ENCODE assay signal across 8 cellular contexts in genomic region chr3:62876064-62876463, GRCh38. TPM values are rescaled to one million over a fixed set of nuclear protein-coding genes. Genes with fewer than 3 reads are reported as not detected.
DNase-seq lines count a peak whose midpoint lies in the region; ATAC-seq and TF ChIP-seq lines count a peak whose summit lies in the region.

No MANE protein-coding gene starts in this region.

- H3K4me1 ChIP-seq in hepatocyte (ENCODE audit: insufficient read depth) = no peaks in the 10 kb centered on the region

- H3K9me2 ChIP-seq in hepatocyte (replicated peaks; ENCODE audit: insufficient read depth) = no peaks in the 10 kb centered on the region

- peaks cover 57% of the 10 kb centered on the region for H3K27me3 ChIP-seq in hepatocyte

- DNase-seq in 8988T (peak; percentile 23), HEK293T (ENCODE audit: extremely low spot score) (peak; percentile 53), UCSD-AML1 (lab: John Stamatoyannopoulos, UW; ENCODE audit: unreplicated experiment) (peak; percentile 9), hepatocyte (ENCODE audit: low spot score) (peak; percentile 87), NOMO-1 treated with dmso at 0.1 percent for 144 hours (lab: John Stamatoyannopoulos, UW; ENCODE audit: unreplicated experiment) (no peak), cortex of kidney (lab: John Stamatoyannopoulos, UW) (no peak)
- no peak for DNase-seq in activated CD4-positive, alpha-beta T cell treated with anti-CD3 and anti-CD28 coated beads, Interleukin-2, amount 50 U/mL, for 48 hours

- ATAC-seq in HG03108 (IDR thresholded peaks at IDR 0.05; ENCODE audit: unreplicated experiment) = no peak

- CTCF ChIA-PET in HEK293T (lab: Yijun Ruan, JAX) = no interaction called here

- H3K4me3 ChIP-seq in hepatocyte = no peak overlapping the region

- no peaks in the 10 kb centered on the region for H3K36me3 ChIP-seq in hepatocyte (replicated peaks; ENCODE audit: insufficient read depth, low read depth)

- peak overlapping the region; percentile 31 for H3K4me2 ChIP-seq in hepatocyte

- no peak overlapping the region for H3K27ac ChIP-seq in hepatocyte

- no peaks in the 10 kb centered on the region for H3K9me3 ChIP-seq in hepatocyte (ENCODE audit: low read depth)

- no peak overlapping the region for H2AFZ ChIP-seq in hepatocyte

- POLR2A ChIA-PET in HEK293T (lab: Yijun Ruan, JAX) = no interaction called here

- H3K79me2 ChIP-seq in hepatocyte = no peaks in the 10 kb centered on the region

- WGBS in hepatocyte (ENCODE audit: low lambda C conversion rate, missing lambda C conversion rate) = under 1% methylated on average over 17 of the region's 17 CpGs

- TF ChIP-seq CTCF in hepatocyte (IDR thresholded peaks at IDR 0.05; ENCODE audit: poor library complexity) = no peak

- H4K20me1 ChIP-seq in hepatocyte (ENCODE audit: insufficient read depth, poor library complexity, severe bottlenecking) = no peaks in the 10 kb centered on the region

TF ChIP-seq in HEK293T, 16 proteins besides CTCF, POLR2A, EP300 and RAD21:
- no peak for TF ChIP-seq BHLHE40 (IDR thresholded peaks at IDR 0.05; ENCODE audit: borderline replicate concordance)
- TF ChIP-seq SP1 (IDR thresholded peaks at IDR 0.05) = no peak
- no peak for TF ChIP-seq SUZ12 (IDR thresholded peaks at IDR 0.05)
- TF ChIP-seq L3MBTL2 (conservative IDR thresholded peaks at IDR 0.05) = no peak
- TF ChIP-seq NFRKB (IDR thresholded peaks at IDR 0.05) = no peak
- no peak for TF ChIP-seq FOXK2 (IDR thresholded peaks at IDR 0.05)
- no peak for TF ChIP-seq ARNT (IDR thresholded peaks at IDR 0.05)
- TF ChIP-seq FOXM1 (IDR thresholded peaks at IDR 0.05; ENCODE audit: borderline replicate concordance) = no peak

RNA-seq across cellular contexts. Expression of gene CADPS, which starts 0.8 kb away (rescaled TPM):
- 6.6 and 8.1 TPM in 2 replicates for total RNA-seq in hepatocyte
- 1.3 and 2.8 TPM in 2 replicates for polyA plus RNA-seq in hepatocyte

Comparison
In these comparisons a context has a peak if more than half of its experiments do, and no peak if none do; other contexts are left out.
1. DNase-seq: peak in 8988T (single experiment), HEK293T (single experiment), UCSD-AML1 (single experiment) and hepatocyte (single experiment); none in NOMO-1 treated with dmso at 0.1 percent for 144 hours (single experiment), cortex of kidney (single experiment) and activated CD4-positive, alpha-beta T cell treated with anti-CD3 and anti-CD28 coated beads, Interleukin-2, amount 50 U/mL, for 48 hours (0 of 2).